In genomic region chr3:146540236-146540635, GRCh38 we compare ENCODE assay signal across 17 cellular contexts. TPM values are rescaled to one million over a fixed set of nuclear protein-coding genes. Genes with fewer than 3 reads are reported as not detected.
A peak's percentile ranks its signal among the peaks of the same experiment; 100 is the strongest.
DNase-seq lines count a peak whose midpoint lies in the region; ATAC-seq and TF ChIP-seq lines count a peak whose summit lies in the region.
"Had no signal": no experiment of that assay in that cellular context is flagged by ENCODE, and none has a peak within 500 bp of the region (broad histone marks: within the 10 kb centered on the region; RNA-seq: fewer than 3 reads in every experiment).

No MANE protein-coding gene starts in this region.

- H3K4me1 ChIP-seq in endocrine pancreas (ENCODE audit: control insufficient read depth, insufficient read depth, low read length) (peaks cover 15% of the 10 kb centered on the region), testis (peaks cover 54% of the 10 kb centered on the region)
- peaks cover 42% of the 10 kb centered on the region for H3K4me1 ChIP-seq in CD4-positive, alpha-beta memory T cell (ENCODE audit: insufficient read depth, low read length)
- H3K4me1 ChIP-seq in naive thymus-derived CD4-positive, alpha-beta T cell (ENCODE audit: control insufficient read depth in 2 of 2, insufficient read depth in 2 of 2, low read length in 2 of 2), result peaks cover 12 to 28% of the 10 kb centered on the region in 2 donors
- H3K4me1 ChIP-seq: BE2C had no signal

- WGBS in testis, 2 donors, result 19 to 31% methylated on average over 1 of the region's 1 CpG

- no peaks in the 10 kb centered on the region for H3K27me3 Mint-ChIP-seq in activated naive CD8-positive, alpha-beta T cell treated with anti-CD3 and anti-CD28 coated beads for 36 hours
- no peaks in the 10 kb centered on the region for H3K27me3 Mint-ChIP-seq in activated naive CD8-positive, alpha-beta T cell treated with anti-CD3 and anti-CD28 coated beads, Interleukin-2, amount 50 U/mL, for 24 hours
- H3K27me3 Mint-ChIP-seq in CD4-positive, alpha-beta memory T cell, result no peaks in the 10 kb centered on the region
- no peaks in the 10 kb centered on the region for H3K27me3 Mint-ChIP-seq in naive thymus-derived CD4-positive, alpha-beta T cell

- ATAC-seq in activated naive CD8-positive, alpha-beta T cell treated with anti-CD3 and anti-CD28 coated beads, Interleukin-2, amount 50 U/mL, for 24 hours, result no peak
- ATAC-seq in HG02852 (IDR thresholded peaks at IDR 0.05; ENCODE audit: unreplicated experiment), result peak; percentile 28
- no peak for ATAC-seq in GM19035 (IDR thresholded peaks at IDR 0.05; ENCODE audit: unreplicated experiment)
- ATAC-seq in naive thymus-derived CD4-positive, alpha-beta T cell, result no peak
- ATAC-seq: foreskin keratinocyte had no signal

- peak overlapping the region; percentile 25 for H3K4me3 Mint-ChIP-seq in activated naive CD8-positive, alpha-beta T cell treated with anti-CD3 and anti-CD28 coated beads for 36 hours
- no peak overlapping the region for H3K4me3 Mint-ChIP-seq in activated naive CD8-positive, alpha-beta T cell treated with anti-CD3 and anti-CD28 coated beads, Interleukin-2, amount 50 U/mL, for 24 hours
- H3K4me3 Mint-ChIP-seq in CD4-positive, alpha-beta memory T cell, result peak overlapping the region in 2 of 8 donors; percentile 25 to 67
- H3K4me3 Mint-ChIP-seq in naive thymus-derived CD4-positive, alpha-beta T cell, result peak overlapping the region in 5 of 10 donors; percentile 5 to 98 (median 23)

- H3K9me3 Mint-ChIP-seq in activated naive CD8-positive, alpha-beta T cell treated with anti-CD3 and anti-CD28 coated beads for 36 hours, result no peaks in the 10 kb centered on the region
- no peaks in the 10 kb centered on the region for H3K9me3 Mint-ChIP-seq in activated naive CD8-positive, alpha-beta T cell treated with anti-CD3 and anti-CD28 coated beads, Interleukin-2, amount 50 U/mL, for 24 hours
- H3K9me3 Mint-ChIP-seq in CD4-positive, alpha-beta memory T cell, result no peaks in the 10 kb centered on the region
- H3K9me3 Mint-ChIP-seq in naive thymus-derived CD4-positive, alpha-beta T cell, result no peaks in the 10 kb centered on the region
- H3K9me3 Mint-ChIP-seq: nephron had no signal

- POLR2A ChIA-PET in CD4-positive, alpha-beta memory T cell (lab: Charles Lee; ENCODE audit: partially characterized antibody), result interaction anchor here (1.0 to 1.2 kb wide), 2 partner anchors 70 to 71 kb away, joined by 3 read pairs; partner anchors contain the start of gene PLSCR2
- POLR2A ChIA-PET in naive thymus-derived CD4-positive, alpha-beta T cell (lab: Charles Lee), result no interaction called here

- H3K27me3 ChIP-seq in endocrine pancreas (ENCODE audit: control insufficient read depth, insufficient read depth, low read length) (no peaks in the 10 kb centered on the region), testis (no peaks in the 10 kb centered on the region)
- H3K27me3 ChIP-seq in CD4-positive, alpha-beta memory T cell (ENCODE audit: insufficient read depth, low read length), result no peaks in the 10 kb centered on the region
- H3K27me3 ChIP-seq in naive thymus-derived CD4-positive, alpha-beta T cell (ENCODE audit: control insufficient read depth in 2 of 2, insufficient read depth in 2 of 2, low read length in 2 of 2), result no peaks in the 10 kb centered on the region
- H3K27me3 ChIP-seq: foreskin keratinocyte had no signal

- H3K4me3 ChIP-seq in endocrine pancreas (ENCODE audit: control insufficient read depth, insufficient read depth, low read length) (peak overlapping the region; percentile 69), testis (no peak overlapping the region)
- H3K4me3 ChIP-seq in CD4-positive, alpha-beta memory T cell (ENCODE audit: low read length in 2 of 2), result no peak overlapping the region
- no peak overlapping the region for H3K4me3 ChIP-seq in naive thymus-derived CD4-positive, alpha-beta T cell (ENCODE audit: low read length)
- H3K4me3 ChIP-seq: GM23248 had no signal

- H3K27ac ChIP-seq in testis, result peak overlapping the region; percentile 26 to 68
- no peak overlapping the region for H3K27ac ChIP-seq in CD4-positive, alpha-beta memory T cell (ENCODE audit: low read depth, low read length)
- H3K27ac ChIP-seq in naive thymus-derived CD4-positive, alpha-beta T cell (ENCODE audit: low read depth, low read length), result no peak overlapping the region
- H3K27ac ChIP-seq: foreskin keratinocyte, GM23248 had no signal

- H3K4me1 Mint-ChIP-seq in activated naive CD8-positive, alpha-beta T cell treated with anti-CD3 and anti-CD28 coated beads for 36 hours, result peaks cover 45% of the 10 kb centered on the region
- peaks cover 53% of the 10 kb centered on the region for H3K4me1 Mint-ChIP-seq in activated naive CD8-positive, alpha-beta T cell treated with anti-CD3 and anti-CD28 coated beads, Interleukin-2, amount 50 U/mL, for 24 hours
- H3K4me1 Mint-ChIP-seq in CD4-positive, alpha-beta memory T cell, result peaks cover 33 to 63% (median 47%) of the 10 kb centered on the region in 4 donors
- H3K4me1 Mint-ChIP-seq in naive thymus-derived CD4-positive, alpha-beta T cell, result peaks cover 34 to 55% (median 51%) of the 10 kb centered on the region in 7 donors

- DNase-seq in activated naive CD8-positive, alpha-beta T cell treated with anti-CD3 and anti-CD28 coated beads for 36 hours, result no peak
- no peak for DNase-seq in activated naive CD8-positive, alpha-beta T cell treated with anti-CD3 and anti-CD28 coated beads, Interleukin-2, amount 50 U/mL, for 24 hours
- no peak for DNase-seq in testis
- no peak for DNase-seq in CD4-positive, alpha-beta memory T cell
- no peak for DNase-seq in naive thymus-derived CD4-positive, alpha-beta T cell
- DNase-seq: BE2C, dermis blood vessel endothelial cell, foreskin keratinocyte, GM23248, islet precursor cell, NCI-H1436, NCI-H748 treated with DMSO at 0.1 percent for 48 hours had no signal

- H3K9me3 ChIP-seq in endocrine pancreas (ENCODE audit: control insufficient read depth, low read length), result no peaks in the 10 kb centered on the region
- no peaks in the 10 kb centered on the region for H3K9me3 ChIP-seq in testis
- no peaks in the 10 kb centered on the region for H3K9me3 ChIP-seq in CD4-positive, alpha-beta memory T cell (ENCODE audit: control insufficient read depth in 1 of 2, low read length in 2 of 2)
- H3K9me3 ChIP-seq in naive thymus-derived CD4-positive, alpha-beta T cell (ENCODE audit: control insufficient read depth in 2 of 3, low read length in 3 of 3), result no peaks in the 10 kb centered on the region
- H3K9me3 ChIP-seq: BE2C had no signal

- no peaks in the 10 kb centered on the region for H3K36me3 ChIP-seq in endocrine pancreas (ENCODE audit: control insufficient read depth, insufficient read depth, low read length)
- no peaks in the 10 kb centered on the region for H3K36me3 ChIP-seq in testis (ENCODE audit: low read depth, missing control alignments)
- no peaks in the 10 kb centered on the region for H3K36me3 ChIP-seq in CD4-positive, alpha-beta memory T cell (ENCODE audit: insufficient read depth, low read length)
- peaks cover 0 to 6% (median 0%) of the 10 kb centered on the region in 3 experiments for H3K36me3 ChIP-seq in naive thymus-derived CD4-positive, alpha-beta T cell (ENCODE audit: control insufficient read depth in 2 of 3, insufficient read depth in 3 of 3, low read length in 3 of 3)
- H3K36me3 ChIP-seq: BE2C had no signal

- CTCF ChIA-PET in CD4-positive, alpha-beta memory T cell (lab: Charles Lee; ENCODE audit: partially characterized antibody), result no interaction called here
- CTCF ChIA-PET in naive thymus-derived CD4-positive, alpha-beta T cell (lab: Charles Lee), result no interaction called here

- H3K9ac ChIP-seq in endocrine pancreas (ENCODE audit: control insufficient read depth, insufficient read depth, low read length), result no peak overlapping the region
- H3K9ac ChIP-seq: GM23248 had no signal

- no peak for TF ChIP-seq CTCF in testis (IDR thresholded peaks at IDR 0.05)

- intact Hi-C loops in testis (cut with DNase I; ENCODE audit: low total_unique reads), result no loop called here
- intact Hi-C loops in CD4-positive, alpha-beta memory T cell (cut with micrococcal nuclease), result no loop called here
- intact Hi-C loops in naive thymus-derived CD4-positive, alpha-beta T cell (cut with micrococcal nuclease), result loop anchor here (2.0 to 5.0 kb wide), 3 partner anchors 19 to 43 kb away; no protein-coding TSS in a partner anchor

- no peak for TF ChIP-seq POLR2A in testis (IDR thresholded peaks at IDR 0.05)

- H3K27ac Mint-ChIP-seq in activated naive CD8-positive, alpha-beta T cell treated with anti-CD3 and anti-CD28 coated beads for 36 hours, result no peak overlapping the region
- H3K27ac Mint-ChIP-seq in activated naive CD8-positive, alpha-beta T cell treated with anti-CD3 and anti-CD28 coated beads, Interleukin-2, amount 50 U/mL, for 24 hours, result no peak overlapping the region
- peak overlapping the region in 1 of 7 donors; percentile 37 for H3K27ac Mint-ChIP-seq in CD4-positive, alpha-beta memory T cell
- H3K27ac Mint-ChIP-seq in naive thymus-derived CD4-positive, alpha-beta T cell, result peak overlapping the region in 1 of 9 donors; percentile 83

- peaks cover 54% of the 10 kb centered on the region for H3K36me3 Mint-ChIP-seq in activated naive CD8-positive, alpha-beta T cell treated with anti-CD3 and anti-CD28 coated beads for 36 hours
- H3K36me3 Mint-ChIP-seq in activated naive CD8-positive, alpha-beta T cell treated with anti-CD3 and anti-CD28 coated beads, Interleukin-2, amount 50 U/mL, for 24 hours (ENCODE audit: low read depth), result peaks cover 28% of the 10 kb centered on the region
- peaks cover 7 to 8% of the 10 kb centered on the region in 2 donors for H3K36me3 Mint-ChIP-seq in CD4-positive, alpha-beta memory T cell
- H3K36me3 Mint-ChIP-seq in naive thymus-derived CD4-positive, alpha-beta T cell, result peaks cover 0 to 42% (median 6%) of the 10 kb centered on the region in 5 donors

RNA-seq across cellular contexts. Expression of gene PLSCR1, which starts 4.2 kb away (rescaled TPM):
- total RNA-seq in activated naive CD8-positive, alpha-beta T cell treated with anti-CD3 and anti-CD28 coated beads for 36 hours, result 10 to 100 TPM; 85.2 to 86.5 TPM
- 10 to 100 TPM; 46.9 to 83.4 TPM for total RNA-seq in testis
- 32.1 TPM for polyA plus RNA-seq in testis (ENCODE audit: insufficient read depth, low read depth, low replicate concordance)
- 10 to 100 TPM; 24.9 to 25.0 TPM for total RNA-seq in CD4-positive, alpha-beta memory T cell
- 10 to 100 TPM; 24.9 to 34.2 TPM for polyA plus RNA-seq in CD4-positive, alpha-beta memory T cell
- 100 to 1,000 TPM in 1 of 5 experiments, 10 to 100 TPM in 4; 14.6 to 174 (median 16.1) TPM for total RNA-seq in naive thymus-derived CD4-positive, alpha-beta T cell
- 10 to 100 TPM; 17.7 to 20.5 TPM for polyA plus RNA-seq in naive thymus-derived CD4-positive, alpha-beta T cell
- total RNA-seq: G401 had no signal

Comparison
In these comparisons a context has a peak if more than half of its experiments do, and no peak if none do; other contexts are left out.
1. H3K27ac ChIP-seq: peak in testis (2 of 2); none in CD4-positive, alpha-beta memory T cell (single experiment) and naive thymus-derived CD4-positive, alpha-beta T cell (single experiment).
2. intact Hi-C loops: an anchor here in naive thymus-derived CD4-positive, alpha-beta T cell (2.0 to 5.0 kb wide); none called in testis and CD4-positive, alpha-beta memory T cell.